ENCODE assay signal across 8 cellular contexts in genomic region chr3:46368569-46368968, GRCh38. TPM values are rescaled to one million over a fixed set of nuclear protein-coding genes. Genes with fewer than 3 reads are reported as not detected.
DNase-seq lines count a peak whose midpoint lies in the region; ATAC-seq and TF ChIP-seq lines count a peak whose summit lies in the region.

No MANE protein-coding gene starts in this region.

- no peak for ATAC-seq in HG03442 (IDR thresholded peaks at IDR 0.05; ENCODE audit: unreplicated experiment)

- H3K27ac ChIP-seq in VCaP = peak overlapping the region; percentile 68; the same call in 1 of the 2 replicates
- no peak overlapping the region for H3K27ac ChIP-seq in effector memory CD4-positive, alpha-beta T cell (ENCODE audit: insufficient read depth, low read length, poor library complexity, severe bottlenecking)

- no peak overlapping the region for H3K4me3 Mint-ChIP-seq in neural crest cell

- H3K4me1 Mint-ChIP-seq in neural crest cell = no peaks in the 10 kb centered on the region

- peaks cover 31% of the 10 kb centered on the region for H3K4me1 ChIP-seq in effector memory CD4-positive, alpha-beta T cell (ENCODE audit: control insufficient read depth, insufficient read depth, low read length, poor library complexity, severe bottlenecking)

- H3K9me3 ChIP-seq in effector memory CD4-positive, alpha-beta T cell (ENCODE audit: control insufficient read depth, low read length) = no peaks in the 10 kb centered on the region

- H3K4me3 ChIP-seq in GM12864 (ENCODE audit: low read depth, low read length) = no peak overlapping the region
- H3K4me3 ChIP-seq in effector memory CD4-positive, alpha-beta T cell (ENCODE audit: insufficient read depth, low read depth, low read length, poor library complexity, severe bottlenecking) = no peak overlapping the region

- peak; percentile 87 for DNase-seq in GM12864 (ENCODE audit: low read depth)
- peak; percentile 42 for DNase-seq in HT1080 (ENCODE audit: low read depth)
- DNase-seq in effector memory CD4-positive, alpha-beta T cell = peak; percentile 49 to 52 (median 51)
- no peak for DNase-seq in neural crest cell (ENCODE audit: low read depth, low spot score)
- DNase-seq in cerebellum (ENCODE audit: low spot score) = no peak
- no peak for DNase-seq in COLO829 (ENCODE audit: low spot score)

- no peaks in the 10 kb centered on the region for H3K27me3 ChIP-seq in effector memory CD4-positive, alpha-beta T cell (replicated peaks; ENCODE audit: control insufficient read depth, insufficient read depth, low read length, poor library complexity, severe bottlenecking)

- H3K27me3 Mint-ChIP-seq in neural crest cell (ENCODE audit: low read depth) = peaks cover 36% of the 10 kb centered on the region

- TF ChIP-seq CTCF in GM12864 (IDR thresholded peaks at IDR 0.05; ENCODE audit: low read depth, low read length, missing control alignments) (peak; percentile 80), VCaP (conservative IDR thresholded peaks at IDR 0.05) (peak; percentile 63), neural crest cell (conservative IDR thresholded peaks at IDR 0.05) (peak; percentile 23)

- no peaks in the 10 kb centered on the region for H3K9me3 Mint-ChIP-seq in neural crest cell

- no peaks in the 10 kb centered on the region for H3K36me3 ChIP-seq in effector memory CD4-positive, alpha-beta T cell (ENCODE audit: control insufficient read depth, insufficient read depth, low read length)

- no peak overlapping the region for H3K27ac Mint-ChIP-seq in neural crest cell (ENCODE audit: unreplicated experiment)

- no peaks in the 10 kb centered on the region for H3K36me3 Mint-ChIP-seq in neural crest cell (ENCODE audit: low read depth)

RNA-seq across cellular contexts. Expression of gene CCR5, which starts 2.2 kb away (rescaled TPM):
- total RNA-seq in HT1080 (2014; rRNA removed; shearing (Covaris generic)) = not detected in 2 replicates
- polyA plus RNA-seq in HT1080 (2015; cell fraction: cytosol; rRNA removed) = not detected in 2 replicates
- polyA plus RNA-seq in HT1080 (2015; cell fraction: nucleus; rRNA removed) = not detected in 2 replicates
- total RNA-seq in neural crest cell = not detected in 2 replicates
- total RNA-seq in cerebellum = not detected

RNA-seq across cellular contexts. Expression of gene CCR2, which starts 14.7 kb away (rescaled TPM):
- total RNA-seq in HT1080 (2014; rRNA removed; shearing (Covaris generic)) = not detected in 2 replicates
- polyA plus RNA-seq in HT1080 (2015; cell fraction: cytosol; rRNA removed) = not detected in 2 replicates
- polyA plus RNA-seq in HT1080 (2015; cell fraction: nucleus; rRNA removed) = not detected in 2 replicates
- total RNA-seq in neural crest cell (not detected in 2 replicates), cerebellum (0.45 TPM)

RNA-seq across cellular contexts. Expression of gene CCRL2, which starts 38.5 kb away (rescaled TPM):
- total RNA-seq in HT1080 (2014; rRNA removed; shearing (Covaris generic)) = 2.6 and 3.7 TPM in 2 replicates
- 1.9 and 2.6 TPM in 2 replicates for polyA plus RNA-seq in HT1080 (2015; cell fraction: cytosol; rRNA removed)
- 4.2 and 5.2 TPM in 2 replicates for polyA plus RNA-seq in HT1080 (2015; cell fraction: nucleus; rRNA removed)
- total RNA-seq in neural crest cell (not detected in 2 replicates), cerebellum (0.36 TPM)

Comparison
In these comparisons a context has a peak if more than half of its experiments do, and no peak if none do; other contexts are left out.
1. DNase-seq: peak in GM12864 (single experiment), HT1080 (single experiment) and effector memory CD4-positive, alpha-beta T cell (3 of 3); none in neural crest cell (single experiment), cerebellum (single experiment) and COLO829 (single experiment).
2. CTCF ChIP-seq: peak in every context shown above with its lines; median percentile 80 in GM12864; 63 in VCaP; 23 in neural crest cell.